8 cellular contexts compared by ENCODE assay signal in genomic region chr4:147683172-147683571, GRCh38. TPM values are rescaled to one million over a fixed set of nuclear protein-coding genes. Genes with fewer than 3 reads are reported as not detected.
DNase-seq lines count a peak whose midpoint lies in the region; ATAC-seq, FAIRE-seq and TF ChIP-seq lines count a peak whose summit lies in the region.

No MANE protein-coding gene starts in this region.

- H3K27me3 ChIP-seq in ACC112 (ENCODE audit: insufficient read depth, low read length) (no peaks in the 10 kb centered on the region), Peyer's patch (no peaks in the 10 kb centered on the region)

- H3K4me1 Mint-ChIP-seq in stimulated activated naive CD8-positive, alpha-beta T cell treated with anti-CD3 and anti-CD28 coated beads, Interleukin-15, amount 100 ng/mL, for 72 hours = peaks cover 17% of the 10 kb centered on the region

- H3K79me2 ChIP-seq in ACC112 (ENCODE audit: control insufficient read depth, insufficient read depth, low read length, unreplicated experiment) = peaks cover 36% of the 10 kb centered on the region

- FAIRE-seq in GM12892 (lab: Jason Lieb, UNC) = peak; percentile 5

- H3K4me1 ChIP-seq in ACC112 (ENCODE audit: control insufficient read depth, insufficient read depth, low read length, unreplicated experiment) (peaks cover 11% of the 10 kb centered on the region), Peyer's patch (peaks cover 0 to 8% (median 0%) of the 10 kb centered on the region in 4 donors)

- no peaks in the 10 kb centered on the region for H3K9me3 Mint-ChIP-seq in stimulated activated naive CD8-positive, alpha-beta T cell treated with anti-CD3 and anti-CD28 coated beads, Interleukin-15, amount 100 ng/mL, for 72 hours

- peak overlapping the region; percentile 92 to 99 for H3K4me3 Mint-ChIP-seq in stimulated activated naive CD8-positive, alpha-beta T cell treated with anti-CD3 and anti-CD28 coated beads, Interleukin-15, amount 100 ng/mL, for 72 hours

- H2AFZ ChIP-seq in ACC112 (ENCODE audit: low read length, unreplicated experiment) = peak overlapping the region; percentile 99

- TF ChIP-seq POLR2A in GM12892 (IDR thresholded peaks at IDR 0.05; ENCODE audit: low read depth, low read length) = no peak; the same call in 1 of the 2 replicates
- no peak for TF ChIP-seq POLR2A in Peyer's patch (IDR thresholded peaks at IDR 0.05)

- peaks cover 13% of the 10 kb centered on the region for H3K27me3 Mint-ChIP-seq in stimulated activated naive CD8-positive, alpha-beta T cell treated with anti-CD3 and anti-CD28 coated beads, Interleukin-15, amount 100 ng/mL, for 72 hours

- DNase-seq in GM12892 (ENCODE audit: insufficient read length) (no peak), Peyer's patch (no peak), cerebellum (ENCODE audit: low spot score) (peak; percentile 26), left kidney (ENCODE audit: low read depth, low spot score) (peak; percentile 48)
- DNase-seq in stimulated activated naive CD8-positive, alpha-beta T cell treated with anti-CD3 and anti-CD28 coated beads, Interleukin-15, amount 100 ng/mL, for 72 hours = no peak

- TF ChIP-seq CTCF in Peyer's patch (IDR thresholded peaks at IDR 0.05) = no peak

- H3K36me3 ChIP-seq in ACC112 (ENCODE audit: insufficient read depth, low read length) (peaks cover 4% of the 10 kb centered on the region; the same call in 1 of the 2 replicates), Peyer's patch (peaks cover 0 to 12% (median 0%) of the 10 kb centered on the region in 3 donors)

- no peaks in the 10 kb centered on the region for H3K9me3 ChIP-seq in Peyer's patch

- H3K27ac ChIP-seq in ACC112 (ENCODE audit: low read depth, low read length) = peak overlapping the region; percentile 75
- H3K27ac ChIP-seq in Peyer's patch = peak overlapping the region; percentile 80 to 87 (median 86)

- H3K4me3 ChIP-seq in ACC112 (ENCODE audit: low read depth, low read length) (peak overlapping the region; percentile 87), Peyer's patch (peak overlapping the region; percentile 65 to 80 (median 76))

- peak overlapping the region; percentile 98 for H3K27ac Mint-ChIP-seq in stimulated activated naive CD8-positive, alpha-beta T cell treated with anti-CD3 and anti-CD28 coated beads, Interleukin-15, amount 100 ng/mL, for 72 hours

- no peak for ATAC-seq in stimulated activated naive CD8-positive, alpha-beta T cell treated with anti-CD3 and anti-CD28 coated beads, Interleukin-15, amount 100 ng/mL, for 72 hours
- no peak for ATAC-seq in HG03108 (IDR thresholded peaks at IDR 0.05; ENCODE audit: unreplicated experiment)
- ATAC-seq in HG03521 (IDR thresholded peaks at IDR 0.05; ENCODE audit: unreplicated experiment) = no peak

RNA-seq across cellular contexts. Expression of gene PRMT9, which starts 0.8 kb away (rescaled TPM):
- 7.9 TPM for polyA plus RNA-seq in GM12892 (2012; ENCODE audit: missing spikeins)
- total RNA-seq in Peyer's patch = 1 to 10 TPM; 5.4 to 9.9 (median 7.8) TPM
- total RNA-seq in cerebellum = 15.2 TPM

RNA-seq across cellular contexts. Expression of gene ARHGAP10, which starts 48.7 kb away (rescaled TPM):
- polyA plus RNA-seq in GM12892 (2012; ENCODE audit: missing spikeins) = 18.1 TPM
- total RNA-seq in Peyer's patch (10 to 100 TPM in 3 of 4 donors, 1 to 10 TPM in 1; 7.0 to 52.8 (median 19.9) TPM), cerebellum (9.8 TPM)

Comparison
In these comparisons a context has a peak if more than half of its experiments do, and no peak if none do; other contexts are left out.
1. DNase-seq: peak in cerebellum (single experiment) and left kidney (single experiment); none in GM12892 (single experiment), Peyer's patch (0 of 3) and stimulated activated naive CD8-positive, alpha-beta T cell treated with anti-CD3 and anti-CD28 coated beads, Interleukin-15, amount 100 ng/mL, for 72 hours (0 of 2).